8 cellular contexts compared by ENCODE assay signal in the genomic region with DNA sequence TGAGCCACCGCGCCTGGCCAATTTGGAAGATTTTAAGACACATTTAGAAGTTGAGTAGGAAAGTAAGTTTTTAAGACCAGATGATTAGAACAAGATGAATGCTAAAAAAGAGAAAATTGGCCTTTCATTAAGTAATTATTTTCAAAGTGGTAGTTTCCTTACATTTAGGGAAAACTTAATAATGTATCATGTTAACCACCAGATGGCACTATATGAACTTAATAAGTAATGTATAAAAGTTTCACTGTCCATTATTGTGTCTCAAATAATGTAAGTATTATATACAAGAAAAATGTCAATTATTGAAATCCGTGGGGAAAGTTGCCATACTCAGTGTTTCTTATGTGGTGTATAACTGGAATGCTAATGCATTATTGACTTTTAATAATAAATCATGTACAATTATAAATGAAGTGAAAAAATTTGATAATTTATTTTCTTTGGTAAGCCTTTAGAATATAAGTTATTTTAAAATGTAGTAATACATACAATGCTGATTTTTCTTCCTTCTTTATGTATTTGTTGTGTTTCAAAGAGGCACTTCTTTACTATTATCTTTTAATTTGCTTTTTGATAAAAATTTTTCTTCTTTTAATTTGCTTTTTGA. TPM values are rescaled to one million over a fixed set of nuclear protein-coding genes. Genes with fewer than 3 reads are reported as not detected.
DNase-seq lines count a peak whose midpoint lies in the region; ATAC-seq and TF ChIP-seq lines count a peak whose summit lies in the region.

No MANE protein-coding gene starts in this region.

- intact Hi-C loops in dorsolateral prefrontal cortex (cut with DNase I): loop anchor here (5.0 to 10.0 kb wide), 3 partner anchors 998 to 1093 kb away; no protein-coding TSS in a partner anchor

- H4K20me1 ChIP-seq in osteoblast (ENCODE audit: insufficient read depth, low read length): no peaks in the 10 kb centered on the region

- no peak overlapping the region for H3K4me2 ChIP-seq in osteoblast (ENCODE audit: insufficient read depth, low read length)

- no peak for ATAC-seq in HG03175 (IDR thresholded peaks at IDR 0.05; ENCODE audit: unreplicated experiment)

- no peaks in the 10 kb centered on the region for H3K27me3 ChIP-seq in dorsolateral prefrontal cortex
- no peaks in the 10 kb centered on the region for H3K27me3 ChIP-seq in osteoblast (ENCODE audit: insufficient read depth, low read length)

- no peaks in the 10 kb centered on the region for H3K79me2 ChIP-seq in osteoblast (ENCODE audit: insufficient read depth, low read length)

- H3K27ac ChIP-seq in dorsolateral prefrontal cortex (no peak overlapping the region), osteoblast (ENCODE audit: low read depth, low read length) (no peak overlapping the region)

- peaks cover 9% of the 10 kb centered on the region for H3K4me1 ChIP-seq in osteoblast (ENCODE audit: insufficient read depth, low read length)

- no peaks in the 10 kb centered on the region for H3K9me3 ChIP-seq in osteoblast (ENCODE audit: low read depth, low read length)

- TF ChIP-seq CTCF in dorsolateral prefrontal cortex (IDR thresholded peaks at IDR 0.05 in 54 of 56, conservative IDR thresholded peaks at IDR 0.05 in 2 of 56; ENCODE audit: low read depth in 1 of 56, partially characterized antibody in 56 of 56) (peak; percentile 38 to 77 (median 63)), osteoblast (IDR thresholded peaks at IDR 0.05; ENCODE audit: extremely low read depth, low read depth, low read length) (peak; percentile 45)

- peaks cover 25% of the 10 kb centered on the region for H3K36me3 ChIP-seq in osteoblast (ENCODE audit: insufficient read depth, low read length)

- H2AFZ ChIP-seq in osteoblast (ENCODE audit: low read length): no peak overlapping the region

- peak; percentile 20 for DNase-seq in SKM-1 treated with dmso at 0.1 percent for 144 hours (lab: John Stamatoyannopoulos, UW; ENCODE audit: unreplicated experiment)
- no peak for DNase-seq in SKM-1 (lab: John Stamatoyannopoulos, UW; ENCODE audit: unreplicated experiment)
- DNase-seq in NCI-H526 treated with DMSO at 0.1 percent for 48 hours (lab: John Stamatoyannopoulos, UW): peak; percentile 43
- no peak for DNase-seq in dorsolateral prefrontal cortex
- DNase-seq in osteoblast (ENCODE audit: insufficient read length, low spot score, missing footprints): peak; percentile 65
- no peak for DNase-seq in stimulated activated CD4-positive, alpha-beta T cell treated with anti-CD3 and anti-CD28 coated beads, Interleukin-4, amount 100 ng/mL, for 24 hours
- DNase-seq in cortex of kidney (lab: John Stamatoyannopoulos, UW): no peak

- H3K4me3 ChIP-seq in dorsolateral prefrontal cortex (no peak overlapping the region), osteoblast (ENCODE audit: insufficient read depth, low read length) (no peak overlapping the region)

RNA-seq across cellular contexts. Expression of a gene that starts 29.2 kb away (rescaled TPM):
- total RNA-seq in dorsolateral prefrontal cortex: 100 to 1,000 TPM in 1 of 120 experiments, 10 to 100 TPM in 119; 40.4 to 101 (median 63.2) TPM
- 36.2 and 44.5 TPM in 2 replicates for total RNA-seq in osteoblast

Comparison
In these comparisons a context has a peak if more than half of its experiments do, and no peak if none do; other contexts are left out.
1. DNase-seq: peak in SKM-1 treated with dmso at 0.1 percent for 144 hours (single experiment), NCI-H526 treated with DMSO at 0.1 percent for 48 hours (single experiment) and osteoblast (single experiment); none in SKM-1 (single experiment), dorsolateral prefrontal cortex (0 of 10), stimulated activated CD4-positive, alpha-beta T cell treated with anti-CD3 and anti-CD28 coated beads, Interleukin-4, amount 100 ng/mL, for 24 hours (single experiment) and cortex of kidney (single experiment).